Comparison of ENCODE assay signal across 8 cellular contexts in the genomic region with DNA sequence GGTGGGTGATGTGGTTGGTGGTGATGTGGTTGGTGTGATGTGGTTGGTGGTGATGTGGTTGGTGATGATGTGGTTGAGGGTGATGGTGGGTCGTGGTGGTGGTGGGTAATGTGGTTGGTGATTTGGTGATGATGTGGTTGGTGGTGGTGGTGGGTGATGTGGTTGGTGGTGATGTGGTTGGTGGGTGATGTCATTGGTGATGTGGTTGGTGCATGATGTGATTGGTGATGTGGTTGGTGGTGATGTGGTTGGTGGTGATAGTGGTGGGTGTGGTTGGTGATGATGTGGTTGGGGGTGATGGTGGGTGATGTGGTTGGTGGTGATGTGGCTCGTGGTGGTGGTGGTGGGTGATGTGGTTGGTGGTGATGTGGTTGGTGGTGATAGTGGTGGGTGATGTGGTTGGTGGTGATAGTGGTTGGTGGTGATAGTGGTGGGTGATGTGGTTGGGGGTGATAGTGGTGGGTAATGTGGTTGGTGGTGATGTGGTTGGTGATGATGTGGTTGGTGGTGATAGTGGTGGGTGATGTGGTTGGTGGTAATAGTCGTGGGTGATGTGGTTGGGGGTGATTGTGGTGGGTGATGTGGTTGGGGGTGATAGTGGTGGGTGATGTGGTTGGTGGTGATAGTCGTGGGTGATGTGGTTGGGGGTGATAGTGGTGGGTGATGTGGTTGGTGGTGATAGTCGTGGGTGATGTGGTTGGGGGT. TPM values are rescaled to one million over a fixed set of nuclear protein-coding genes. Genes with fewer than 3 reads are reported as not detected.
A peak's percentile ranks its signal among the peaks of the same experiment; 100 is the strongest.
DNase-seq lines count a peak whose midpoint lies in the region; ATAC-seq, FAIRE-seq and TF ChIP-seq lines count a peak whose summit lies in the region.
"Not testable (repeated sequence)": the region's sequence is repeated elsewhere in the genome, so short reads cannot be mapped to it uniquely, and the experiment has no call there.
"Had no signal": no experiment of that assay in that cellular context is flagged by ENCODE, and none has a peak within 500 bp of the region (broad histone marks: within the 10 kb centered on the region; RNA-seq: fewer than 3 reads in every experiment).

No MANE protein-coding gene starts in this region.

- H3K9me1 ChIP-seq in K562 (ENCODE audit: control insufficient read depth, insufficient read depth, low read length), result not testable (repeated sequence)

- not testable (repeated sequence) for H2AFZ ChIP-seq in HCT116 (ENCODE audit: low read depth, low read length, poor library complexity, severe bottlenecking); K562 (ENCODE audit: low read depth, low read length); HepG2 (ENCODE audit: low read length)

- POLR2A ChIA-PET in HCT116 (lab: Charles Lee); activated CD4-positive, alpha-beta memory T cell treated with anti-CD3 and anti-CD28 coated beads for 36 hours (lab: Charles Lee); K562 (lab: Yijun Ruan, JAX); HepG2 (lab: Yijun Ruan, JAX): not testable (repeated sequence)

- not testable (repeated sequence) for ATAC-seq in HCT116, K562, HepG2

- peaks cover 63% of the 10 kb centered on the region for H3K4me1 ChIP-seq in BLaER1
- H3K4me1 ChIP-seq in HCT116 (ENCODE audit: control insufficient read depth in 1 of 2, insufficient read depth in 2 of 2, low read length in 2 of 2), result peaks cover 39 to 64% of the 10 kb centered on the region in 2 experiments
- H3K4me1 ChIP-seq in K562 (replicated peaks in 1 of 2; ENCODE audit: control insufficient read depth in 2 of 2, insufficient read depth in 2 of 2, low read length in 2 of 2), result peaks cover 0 to 69% of the 10 kb centered on the region in 2 experiments; a peak in 4 of 5 replicates
- H3K4me1 ChIP-seq in HepG2 (ENCODE audit: insufficient read depth, low read length), result peaks cover 24% of the 10 kb centered on the region

- not testable (repeated sequence) for DNase-seq in HCT116 (ENCODE audit: low read depth, low spot score); K562 (ENCODE audit: extremely low read depth in 1 of 4, low spot score in 3 of 4); HepG2 (ENCODE audit: low spot score)
- DNase-seq in activated CD4-positive, alpha-beta memory T cell treated with anti-CD3 and anti-CD28 coated beads for 36 hours, result peak; percentile 32
- DNase-seq in activated T-cell treated with anti-CD3 and anti-CD28 coated beads, Interleukin-2, amount 50 U/mL, for 48 hours, result peak; percentile 55 to 57
- DNase-seq in stimulated activated CD4-positive, alpha-beta T cell treated with anti-CD3 and anti-CD28 coated beads, Interleukin-15, amount 100 ng/mL, for 24 hours, result peak; percentile 19

- H3K4me3 ChIP-seq in BLaER1; HCT116 (replicated peaks in 1 of 2; ENCODE audit: low read depth in 1 of 2, low read length in 2 of 2); K562; HepG2 (replicated peaks in 1 of 3; ENCODE audit: insufficient read depth in 1 of 3, low read depth in 2 of 3, low read length in 3 of 3): not testable (repeated sequence)

- not testable (repeated sequence) for H3K4me3 Mint-ChIP-seq in activated CD4-positive, alpha-beta memory T cell treated with anti-CD3 and anti-CD28 coated beads for 36 hours

- not testable (repeated sequence) for H3K9me3 Mint-ChIP-seq in activated CD4-positive, alpha-beta memory T cell treated with anti-CD3 and anti-CD28 coated beads for 36 hours

- not testable (repeated sequence) for H3K9me2 ChIP-seq in HCT116 (ENCODE audit: insufficient read depth)

- CTCF ChIA-PET in HCT116 (lab: Charles Lee); activated CD4-positive, alpha-beta memory T cell treated with anti-CD3 and anti-CD28 coated beads for 36 hours (lab: Charles Lee); K562 (lab: Yijun Ruan, JAX; ENCODE audit: low intra/inter-chr PET ratio); HepG2 (lab: Yijun Ruan, JAX; ENCODE audit: low intra/inter-chr PET ratio, low total read pairs): not testable (repeated sequence)

- 17% methylated on average over 5 of the region's 5 CpGs for WGBS in K562 (ENCODE audit: insufficient coverage, low coverage, missing lambda C conversion rate)
- 63% methylated on average over 5 of the region's 5 CpGs for WGBS in HepG2 (ENCODE audit: low lambda C conversion rate)

- H3K9me3 ChIP-seq in BLaER1 (peaks cover 26% of the 10 kb centered on the region; the same call in 1 of the 2 replicates), HCT116 (ENCODE audit: control insufficient read depth in 1 of 2, insufficient read depth in 1 of 2, low read depth in 1 of 2, low read length in 2 of 2) (peaks cover 0 to 18% of the 10 kb centered on the region in 2 experiments; a peak in 1 of 4 replicates), K562 (replicated peaks; ENCODE audit: control insufficient read depth, insufficient read depth, low read depth, low read length) (peaks cover 11% of the 10 kb centered on the region), HepG2 (ENCODE audit: low read length) (peaks cover 18% of the 10 kb centered on the region)

- H3K4me1 Mint-ChIP-seq in activated CD4-positive, alpha-beta memory T cell treated with anti-CD3 and anti-CD28 coated beads for 36 hours (ENCODE audit: low read depth), result not testable (repeated sequence)

- in situ Hi-C loops in K562 (cut with MboI); HepG2 (cut with HindIII; ENCODE audit: extremely low pct_ligation_motif_present, low pct_unique_long_range_greater_than_20kb): not testable (repeated sequence)

- TF ChIP-seq RAD21 in HCT116 (IDR thresholded peaks at IDR 0.05; ENCODE audit: low read depth); K562 (CRISPR knock-in tag; conservative IDR thresholded peaks at IDR 0.05 in 1 of 2, IDR thresholded peaks at IDR 0.05 in 1 of 2); HepG2 (CRISPR knock-in tag; IDR thresholded peaks at IDR 0.05): not testable (repeated sequence)

- TF ChIP-seq CTCF in HCT116 (IDR thresholded peaks at IDR 0.05 in 2 of 3, conservative IDR thresholded peaks at IDR 0.05 in 1 of 3; ENCODE audit: borderline replicate concordance in 1 of 3, insufficient read depth in 1 of 3, low read depth in 2 of 3, low read length in 2 of 3); K562 (IDR thresholded peaks at IDR 0.05 in 2 of 3, conservative IDR thresholded peaks at IDR 0.05 in 1 of 3; ENCODE audit: insufficient read depth in 2 of 3, low read depth in 1 of 3, low read length in 3 of 3); HepG2 (CRISPR knock-in tag; IDR thresholded peaks at IDR 0.05): not testable (repeated sequence)

- peaks cover 61% of the 10 kb centered on the region for H4K20me1 ChIP-seq in BLaER1
- not testable (repeated sequence) for H4K20me1 ChIP-seq in HCT116 (ENCODE audit: insufficient read depth); K562 (replicated peaks; ENCODE audit: control insufficient read depth, insufficient read depth, low read length); HepG2 (ENCODE audit: insufficient read depth, low read length)

- TF ChIP-seq EP300 in K562 (IDR thresholded peaks at IDR 0.05; ENCODE audit: low read length); HepG2 (IDR thresholded peaks at IDR 0.05; ENCODE audit: low read depth in 2 of 2, low read length in 2 of 2); HepG2 (CRISPR knock-in tag; IDR thresholded peaks at IDR 0.05; ENCODE audit: borderline replicate concordance): not testable (repeated sequence)

- not testable (repeated sequence) for BruUV-seq in HCT116 (replicated peaks; lab: Mats Ljungman, UMichigan); K562 (replicated peaks; lab: Mats Ljungman, UMichigan); HepG2 (replicated peaks; lab: Mats Ljungman, UMichigan)

- intact Hi-C loops in HCT116 (cut with micrococcal nuclease); activated CD4-positive, alpha-beta memory T cell treated with anti-CD3 and anti-CD28 coated beads for 36 hours (cut with micrococcal nuclease); K562 (cut with micrococcal nuclease); HepG2 (cut with micrococcal nuclease; ENCODE audit: unreplicated experiment): not testable (repeated sequence)

- H3K27ac Mint-ChIP-seq in activated CD4-positive, alpha-beta memory T cell treated with anti-CD3 and anti-CD28 coated beads for 36 hours, result not testable (repeated sequence)

- RAD21 ChIA-PET in HCT116 (lab: Charles Lee; ENCODE audit: low non-redundant PET in 1 of 2, low total read pairs in 2 of 2, uncharacterized antibody in 2 of 2, unreplicated experiment in 2 of 2), result not testable (repeated sequence)

- H3K36me3 Mint-ChIP-seq in activated CD4-positive, alpha-beta memory T cell treated with anti-CD3 and anti-CD28 coated beads for 36 hours, result not testable (repeated sequence)

- peak; percentile 70 for FAIRE-seq in K562 (lab: Jason Lieb, UNC)
- FAIRE-seq in HepG2 (lab: Jason Lieb, UNC), result not testable (repeated sequence)

- peak overlapping the region; percentile 97; the same call in 1 of the 2 replicates for H3K4me2 ChIP-seq in BLaER1
- H3K4me2 ChIP-seq in HCT116 (ENCODE audit: low read length); K562 (ENCODE audit: insufficient read depth, low read length); HepG2 (ENCODE audit: low read depth, low read length): not testable (repeated sequence)

- H3K27me3 Mint-ChIP-seq in activated CD4-positive, alpha-beta memory T cell treated with anti-CD3 and anti-CD28 coated beads for 36 hours, result peaks cover 16% of the 10 kb centered on the region

- not testable (repeated sequence) for H3K27me3 ChIP-seq in BLaER1; HCT116 (ENCODE audit: insufficient read depth, low read length); K562 (ENCODE audit: control insufficient read depth in 2 of 2, insufficient read depth in 2 of 2, low read length in 2 of 2); HepG2 (ENCODE audit: control insufficient read depth in 1 of 2, insufficient read depth in 2 of 2, low read length in 2 of 2)

- peaks cover 40% of the 10 kb centered on the region for H3K36me3 ChIP-seq in BLaER1
- not testable (repeated sequence) for H3K36me3 ChIP-seq in HCT116 (ENCODE audit: control insufficient read depth in 1 of 2, insufficient read depth in 2 of 2, low read length in 2 of 2); K562 (ENCODE audit: control insufficient read depth, insufficient read depth, low read length); HepG2 (replicated peaks in 1 of 2; ENCODE audit: control insufficient read depth in 1 of 2, insufficient read depth in 2 of 2, low read length in 2 of 2)

- peaks cover 17% of the 10 kb centered on the region for H3K79me2 ChIP-seq in HCT116 (ENCODE audit: insufficient read depth, low read length)
- H3K79me2 ChIP-seq in K562 (ENCODE audit: control insufficient read depth, insufficient read depth, low read length); HepG2 (ENCODE audit: insufficient read depth, low read length): not testable (repeated sequence)

- TF ChIP-seq POLR2A in HCT116 (IDR thresholded peaks at IDR 0.05; ENCODE audit: borderline replicate concordance, extremely low read depth, insufficient read depth, insufficient read length); K562 (conservative IDR thresholded peaks at IDR 0.05); HepG2 (IDR thresholded peaks at IDR 0.05; ENCODE audit: insufficient read depth in 1 of 2, low read depth in 2 of 2, low read length in 2 of 2): not testable (repeated sequence)

- H3K27ac ChIP-seq in BLaER1 (peak overlapping the region; percentile 98; the same call in 1 of the 2 replicates), HCT116 (ENCODE audit: low read depth, low read length) (peak overlapping the region; percentile 34)
- H3K27ac ChIP-seq in K562 (ENCODE audit: extremely low read depth, low read depth, low read length); HepG2 (ENCODE audit: extremely low read length, insufficient read depth, low read length): not testable (repeated sequence)

- H3K9ac ChIP-seq in BLaER1; HCT116 (ENCODE audit: low read length); K562 (ENCODE audit: insufficient read depth in 1 of 2, low read depth in 2 of 2, low read length in 2 of 2); HepG2 (ENCODE audit: insufficient read depth, low read depth, low read length): not testable (repeated sequence)

RNA-seq across cellular contexts. Expression of gene BAHCC1, which starts 30.6 kb away (rescaled TPM):
- total RNA-seq in HCT116 (2021; ENCODE audit: unreplicated experiment) (45.2 TPM), K562 (2014; rRNA removed) (11.1 and 13.9 TPM in 2 replicates), K562 (2014; rRNA removed; fragmentation: Illumina TruSeq; extraction: Trizol) (2.1 and 2.6 TPM in 2 replicates), K562 (2015; rRNA removed; fragmentation: Illumina TruSeq; extraction: Trizol) (5.0 and 6.5 TPM in 2 replicates), K562 (2021) (20.8 and 26.9 TPM in 2 replicates), HepG2 (2016; rRNA removed; fragmentation: Illumina TruSeq; extraction: Trizol) (0.94 and 1.7 TPM in 2 replicates)
- 16.1 and 18.2 TPM in 2 replicates for polyA plus RNA-seq in HCT116 (2012)
- total RNA-seq in activated CD4-positive, alpha-beta memory T cell treated with anti-CD3 and anti-CD28 coated beads for 36 hours, result under 1 TPM in 1 of 2 experiments, not detected in 1; 0.10 TPM
- total RNA-seq in K562 (2011; cell fraction: chromatin; rRNA removed; ENCODE audit: low replicate concordance), result 32.5 and 87.9 TPM in 2 replicates
- total RNA-seq in K562 (2011; cell fraction: nucleolus; rRNA removed), result 48.6 and 57.5 TPM in 2 replicates
- total RNA-seq in K562 (2011; cell fraction: nucleoplasm; rRNA removed), result 39.0 and 40.6 TPM in 2 replicates
- polyA plus RNA-seq in K562 (2011; rRNA removed) (4.4 and 11.8 TPM in 2 replicates), K562 (2014; fragmentation: Illumina TruSeq; extraction: Trizol) (5.5 and 6.8 TPM in 2 replicates), K562 (2014; fragmentation: Nextera tagmentation; extraction: Ambion mirVana) (under 1 TPM; 0.14 to 0.24 TPM), K562 (2014; rRNA removed) (17.2 and 23.3 TPM in 2 replicates), HepG2 (2011; rRNA removed) (1.4 TPM in 2 replicates)
- polyA plus RNA-seq in K562 (2011; cell fraction: cytosol; rRNA removed), result 8.6 and 8.8 TPM in 2 replicates
- polyA plus RNA-seq in K562 (2011; cell fraction: nucleus; rRNA removed), result 112 and 139 TPM in 2 replicates
- polyA plus RNA-seq in K562 (2012), result 14.4 and 22.5 TPM in 2 replicates
- 0.72 and 2.7 TPM in 2 replicates for polyA minus RNA-seq in K562 (2011; rRNA and poly(A)+ RNA removed)
- polyA minus RNA-seq in K562 (2011; cell fraction: cytosol; rRNA and poly(A)+ RNA removed), result 6.8 and 8.7 TPM in 2 replicates
- 12.7 and 15.3 TPM in 2 replicates for polyA minus RNA-seq in K562 (2011; cell fraction: nucleus; rRNA and poly(A)+ RNA removed)
- total RNA-seq in HepG2 (2016; cell fraction: cytosol; rRNA removed; fragmentation: Illumina TruSeq; extraction: Trizol; ENCODE audit: low read depth), result 1.4 and 1.8 TPM in 2 replicates
- 1.2 and 1.8 TPM in 2 replicates for total RNA-seq in HepG2 (2016; cell fraction: insoluble cytoplasmic fraction; rRNA removed; fragmentation: Illumina TruSeq; extraction: Trizol)
- 1.2 and 1.9 TPM in 2 replicates for total RNA-seq in HepG2 (2016; cell fraction: membrane; rRNA removed; fragmentation: Illumina TruSeq; extraction: Trizol)
- total RNA-seq in HepG2 (2016; cell fraction: nucleus; rRNA removed; fragmentation: Illumina TruSeq; extraction: Trizol), result 2.8 and 3.9 TPM in 2 replicates
- polyA plus RNA-seq in HepG2 (2011; cell fraction: cytosol; rRNA removed), result 0.42 and 0.64 TPM in 2 replicates
- polyA plus RNA-seq in HepG2 (2011; cell fraction: nucleus; rRNA removed), result 15.9 and 22.2 TPM in 2 replicates
- 1.8 and 2.5 TPM in 2 replicates for polyA plus RNA-seq in HepG2 (2012)
- polyA plus RNA-seq in HepG2 (2016; cell fraction: cytosol; fragmentation: Illumina TruSeq; extraction: Trizol; ENCODE audit: low read depth), result 1.1 and 1.4 TPM in 2 replicates
- polyA plus RNA-seq in HepG2 (2016; cell fraction: insoluble cytoplasmic fraction; fragmentation: Illumina TruSeq; extraction: Trizol; ENCODE audit: low read depth), result 1.3 and 1.9 TPM in 2 replicates
- 1.9 and 2.3 TPM in 2 replicates for polyA plus RNA-seq in HepG2 (2016; cell fraction: membrane; fragmentation: Illumina TruSeq; extraction: Trizol; ENCODE audit: low read depth)
- 9.5 and 11.0 TPM in 2 replicates for polyA plus RNA-seq in HepG2 (2016; cell fraction: nucleus; fragmentation: Illumina TruSeq; extraction: Trizol; ENCODE audit: insufficient read depth, low read depth)
- 1.7 and 5.4 TPM in 2 replicates for polyA minus RNA-seq in HepG2 (2011; rRNA and poly(A)+ RNA removed; ENCODE audit: low replicate concordance)
- polyA minus RNA-seq in HepG2 (2011; cell fraction: cytosol; rRNA and poly(A)+ RNA removed), result 1.1 and 1.9 TPM in 2 replicates
- polyA minus RNA-seq in HepG2 (2011; cell fraction: nucleus; rRNA and poly(A)+ RNA removed), result 5.5 and 5.9 TPM in 2 replicates
- total RNA-seq: CD8-positive, alpha-beta memory T cell had no signal
- polyA plus RNA-seq: CD8-positive, alpha-beta memory T cell had no signal
